ENCODE assay signal across 8 cellular contexts in the genomic region with DNA sequence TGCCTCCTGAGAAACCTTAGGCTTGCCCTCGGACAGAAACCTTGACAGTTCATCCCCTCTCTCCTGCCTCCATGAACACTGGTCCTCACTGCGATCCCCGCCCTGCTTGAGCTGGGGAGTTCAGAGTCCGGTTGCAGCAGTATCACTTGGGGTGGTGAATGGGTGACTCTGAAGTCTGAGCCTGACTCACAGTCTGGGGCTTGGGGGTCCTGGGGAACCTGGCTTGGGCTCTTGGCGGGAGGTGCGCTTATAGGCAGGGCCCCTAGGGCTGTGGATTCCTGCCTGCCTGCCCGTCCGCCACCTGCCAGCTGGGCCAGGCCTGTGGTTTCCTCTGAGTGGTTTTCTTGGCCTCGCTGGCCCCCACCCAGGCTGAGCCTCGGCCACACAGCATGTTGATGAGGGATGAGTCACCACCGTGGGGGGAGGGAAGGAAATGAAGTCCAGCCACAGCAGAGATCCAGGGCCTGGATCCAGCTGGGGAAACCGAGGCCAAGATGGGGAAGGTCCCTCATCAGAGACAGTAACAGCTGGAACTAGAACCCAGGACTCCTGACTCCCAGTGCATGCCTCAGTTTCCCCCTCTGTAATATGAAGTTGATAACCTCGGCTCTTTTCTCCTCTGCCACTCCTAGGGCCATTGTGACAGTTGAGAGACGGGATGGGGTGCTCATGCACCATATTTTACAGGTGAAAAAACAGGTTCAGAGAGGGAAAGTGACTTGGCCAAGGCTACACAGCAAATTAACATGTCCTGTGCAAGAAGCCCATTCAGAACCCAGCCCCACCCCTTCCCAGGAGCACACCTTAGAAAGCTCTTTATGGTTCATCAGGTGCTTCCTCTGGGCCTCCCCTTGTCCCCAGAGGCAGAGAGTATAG. TPM values are rescaled to one million over a fixed set of nuclear protein-coding genes. Genes with fewer than 3 reads are reported as not detected.
DNase-seq lines count a peak whose midpoint lies in the region; ATAC-seq, FAIRE-seq and TF ChIP-seq lines count a peak whose summit lies in the region.

No MANE protein-coding gene starts in this region.

- H4K20me1 ChIP-seq in BLaER1, result peaks cover 24% of the 10 kb centered on the region; the same call in 1 of the 2 replicates
- H4K20me1 ChIP-seq in endothelial cell of umbilical vein (replicated peaks; ENCODE audit: control insufficient read depth, extremely low read depth, insufficient read depth, low read length), result no peaks in the 10 kb centered on the region

- no peak overlapping the region for H2AFZ ChIP-seq in endothelial cell of umbilical vein (ENCODE audit: low read depth, low read length)

- H3K4me2 ChIP-seq in BLaER1 (peak overlapping the region; percentile 69), endothelial cell of umbilical vein (ENCODE audit: insufficient read depth, low read length) (no peak overlapping the region)

- H3K36me3 ChIP-seq in BLaER1 (no peaks in the 10 kb centered on the region), endothelial cell of umbilical vein (ENCODE audit: control insufficient read depth in 2 of 2, extremely low read depth in 1 of 2, insufficient read depth in 2 of 2, low read length in 2 of 2) (no peaks in the 10 kb centered on the region), mucosa of descending colon (ENCODE audit: low read depth) (no peaks in the 10 kb centered on the region)

- peak; percentile 93 for FAIRE-seq in endothelial cell of umbilical vein (lab: Jason Lieb, UNC)

- H3K9me3 ChIP-seq in BLaER1, result no peaks in the 10 kb centered on the region
- H3K9me3 ChIP-seq in endothelial cell of umbilical vein (replicated peaks; ENCODE audit: control insufficient read depth, insufficient read depth, low read length), result no peaks in the 10 kb centered on the region
- H3K9me3 ChIP-seq in mucosa of descending colon, result no peaks in the 10 kb centered on the region

- CTCF ChIA-PET in endothelial cell of umbilical vein (lab: Charles Lee), result interaction anchor here (1.2 to 25.3 kb wide), 3 partner anchors 13 to 115 kb away, joined by 3 to 619 read pairs (median 82); a partner anchor contains a TSS

- peak overlapping the region; percentile 39; the same call in 1 of the 2 replicates for H3K9ac ChIP-seq in BLaER1
- no peak overlapping the region for H3K9ac ChIP-seq in endothelial cell of umbilical vein (replicated peaks; ENCODE audit: extremely low read depth, insufficient read depth, low read length)

- dilution Hi-C loops in endothelial cell of umbilical vein (cut with MboI; ENCODE audit: extremely low pct_ligation_motif_present, low sequenced_read_pairs), result no loop called here

- intact Hi-C loops in endothelial cell of umbilical vein (cut with micrococcal nuclease), result no loop called here
- intact Hi-C loops in mucosa of descending colon (cut with DNase I, micrococcal nuclease), result no loop called here

- no peak for TF ChIP-seq POLR2A in endothelial cell of umbilical vein (IDR thresholded peaks at IDR 0.05; ENCODE audit: low read depth, low read length)

- no TSS peak for BruUV-seq in endothelial cell of umbilical vein (replicated peaks; lab: Mats Ljungman, UMichigan)

- TF ChIP-seq CTCF in endothelial cell of umbilical vein (IDR thresholded peaks at IDR 0.05; ENCODE audit: extremely low read depth in 1 of 2, insufficient read depth in 1 of 2, low read depth in 1 of 2, low read length in 2 of 2), result no peak
- TF ChIP-seq CTCF in mucosa of descending colon (IDR thresholded peaks at IDR 0.05), result no peak

- H3K27ac ChIP-seq in BLaER1, result peak overlapping the region; percentile 70; the same call in 1 of the 2 replicates
- H3K27ac ChIP-seq in endothelial cell of umbilical vein (ENCODE audit: insufficient read depth, low read depth, low read length), result peak overlapping the region; percentile 8

- no peaks in the 10 kb centered on the region for H3K27me3 ChIP-seq in BLaER1
- no peaks in the 10 kb centered on the region for H3K27me3 ChIP-seq in endothelial cell of umbilical vein (ENCODE audit: control insufficient read depth in 2 of 2, insufficient read depth in 2 of 2, low read length in 2 of 2)

- POLR2A ChIA-PET in endothelial cell of umbilical vein (lab: Charles Lee), result no interaction called here

- DNase-seq in SKM-1 treated with dmso at 0.1 percent for 144 hours (lab: John Stamatoyannopoulos, UW; ENCODE audit: unreplicated experiment), result peak; percentile 55
- peak; percentile 88 for DNase-seq in endothelial cell of umbilical vein (ENCODE audit: low read depth, low spot score)
- DNase-seq in mucosa of descending colon, result peak; percentile 66 to 74 (median 73)
- no peak for DNase-seq in activated naive CD4-positive, alpha-beta T cell treated with anti-CD3 and anti-CD28 coated beads, Interleukin-2, amount 50 U/mL, for 16 hours

- ATAC-seq in GM18867 (IDR thresholded peaks at IDR 0.05; ENCODE audit: unreplicated experiment) (peak; percentile 64), HG03460 (IDR thresholded peaks at IDR 0.05; ENCODE audit: unreplicated experiment) (peak; percentile 74), mucosa of descending colon (peak; percentile 75), HG02763 (IDR thresholded peaks at IDR 0.05; ENCODE audit: unreplicated experiment) (no peak)

- 0 out of 2 replicates have a peak overlapping the region, but pooled peaks have one; percentile 2 for H3K4me3 ChIP-seq in BLaER1
- H3K4me3 ChIP-seq in endothelial cell of umbilical vein (replicated peaks in 1 of 3; ENCODE audit: insufficient read depth in 1 of 3, low read depth in 1 of 3, low read length in 3 of 3), result no peak overlapping the region
- no peak overlapping the region for H3K4me3 ChIP-seq in mucosa of descending colon

- H3K4me1 ChIP-seq in BLaER1 (peaks cover 64% of the 10 kb centered on the region), endothelial cell of umbilical vein (ENCODE audit: control insufficient read depth, extremely low read depth, insufficient read depth, low read length) (peaks cover 38% of the 10 kb centered on the region), mucosa of descending colon (ENCODE audit: low read depth) (peaks cover 13% of the 10 kb centered on the region)

- no peaks in the 10 kb centered on the region for H3K79me2 ChIP-seq in endothelial cell of umbilical vein (ENCODE audit: control insufficient read depth, insufficient read depth, low read length)

- H3K9me1 ChIP-seq in endothelial cell of umbilical vein (replicated peaks; ENCODE audit: control insufficient read depth, extremely low read depth, insufficient read depth, low read length), result no peaks in the 10 kb centered on the region

TF ChIP-seq in endothelial cell of umbilical vein, 7 proteins besides CTCF, POLR2A, EP300 and RAD21 (continues in another document):
- TF ChIP-seq GATA2 (IDR thresholded peaks at IDR 0.05; ENCODE audit: insufficient read depth, insufficient read length, low read depth, low read length) (no peak), MYC (IDR thresholded peaks at IDR 0.05; ENCODE audit: low read depth, low read length) (no peak), JUN (IDR thresholded peaks at IDR 0.05; ENCODE audit: borderline replicate concordance, insufficient read depth, insufficient read length, low read depth) (peak; percentile 90), EZH2 (IDR thresholded peaks at IDR 0.05; ENCODE audit: borderline replicate concordance, low read depth, low read length, severe bottlenecking) (no peak), POLR2AphosphoS5 (IDR thresholded peaks at IDR 0.05; ENCODE audit: insufficient read depth, low read depth, low read length) (peak; percentile 77)

RNA-seq across cellular contexts. Expression of a gene that starts 9.2 kb away (rescaled TPM):
- total RNA-seq in endothelial cell of umbilical vein (not detected in 2 replicates), mucosa of descending colon (under 1 TPM in 1 of 3 donors, not detected in 2; 0.60 TPM)
- polyA plus RNA-seq in endothelial cell of umbilical vein, result 0.81 and 0.84 TPM in 2 replicates
- 0.35 and 0.56 TPM in 2 replicates for polyA plus RNA-seq in endothelial cell of umbilical vein (2011; cell fraction: cytosol; rRNA removed)
- 0.14 and 0.41 TPM in 2 replicates for polyA plus RNA-seq in endothelial cell of umbilical vein (2011; cell fraction: nucleus; rRNA removed)
- polyA plus RNA-seq in endothelial cell of umbilical vein (2012), result 0.13 and 0.26 TPM in 2 replicates
- polyA minus RNA-seq in endothelial cell of umbilical vein, result 0.22 TPM in 1 of 2 replicates, not detected in the other
- polyA minus RNA-seq in endothelial cell of umbilical vein (2011; cell fraction: cytosol; rRNA and poly(A)+ RNA removed), result not detected
- 0.87 and 0.96 TPM in 2 replicates for polyA minus RNA-seq in endothelial cell of umbilical vein (2011; cell fraction: nucleus; rRNA and poly(A)+ RNA removed)

RNA-seq across cellular contexts. Expression of a gene that starts 17.1 kb away (rescaled TPM):
- total RNA-seq in endothelial cell of umbilical vein, result 2.7 and 3.2 TPM in 2 replicates
- 2.6 and 3.7 TPM in 2 replicates for polyA plus RNA-seq in endothelial cell of umbilical vein
- polyA plus RNA-seq in endothelial cell of umbilical vein (2011; cell fraction: cytosol; rRNA removed), result 2.3 and 2.8 TPM in 2 replicates
- polyA plus RNA-seq in endothelial cell of umbilical vein (2011; cell fraction: nucleus; rRNA removed), result 3.6 and 4.3 TPM in 2 replicates
- polyA plus RNA-seq in endothelial cell of umbilical vein (2012), result 1.5 and 1.6 TPM in 2 replicates
- 1.7 and 1.9 TPM in 2 replicates for polyA minus RNA-seq in endothelial cell of umbilical vein
- polyA minus RNA-seq in endothelial cell of umbilical vein (2011; cell fraction: cytosol; rRNA and poly(A)+ RNA removed), result not detected
- polyA minus RNA-seq in endothelial cell of umbilical vein (2011; cell fraction: nucleus; rRNA and poly(A)+ RNA removed), result 1.5 and 1.6 TPM in 2 replicates
- total RNA-seq in mucosa of descending colon, result under 1 TPM in 2 of 3 donors, not detected in 1; 0.09 to 0.31 TPM

RNA-seq across cellular contexts. Expression of a gene that starts 34.1 kb away (rescaled TPM):
- total RNA-seq in endothelial cell of umbilical vein (0.62 TPM in 1 of 2 replicates, not detected in the other), mucosa of descending colon (1 to 10 TPM in 1 of 3 donors, under 1 TPM in 1, not detected in 1; 0.58 to 1.7 TPM)
- polyA plus RNA-seq in endothelial cell of umbilical vein, result 0.33 and 0.75 TPM in 2 replicates
- polyA plus RNA-seq in endothelial cell of umbilical vein (2011; cell fraction: cytosol; rRNA removed), result 0.12 and 0.27 TPM in 2 replicates
- polyA plus RNA-seq in endothelial cell of umbilical vein (2011; cell fraction: nucleus; rRNA removed), result 0.16 and 0.35 TPM in 2 replicates
- 0.16 and 0.19 TPM in 2 replicates for polyA plus RNA-seq in endothelial cell of umbilical vein (2012)
- polyA minus RNA-seq in endothelial cell of umbilical vein, result not detected in 2 replicates
- not detected for polyA minus RNA-seq in endothelial cell of umbilical vein (2011; cell fraction: cytosol; rRNA and poly(A)+ RNA removed)
- not detected in 2 replicates for polyA minus RNA-seq in endothelial cell of umbilical vein (2011; cell fraction: nucleus; rRNA and poly(A)+ RNA removed)

RNA-seq across cellular contexts. Expression of a gene that starts 34.2 kb away (rescaled TPM):
- total RNA-seq in endothelial cell of umbilical vein, result not detected in 2 replicates
- polyA plus RNA-seq in endothelial cell of umbilical vein, result 0.03 TPM in 1 of 2 replicates, not detected in the other
- polyA plus RNA-seq in endothelial cell of umbilical vein (2011; cell fraction: cytosol; rRNA removed), result 0.04 and 0.10 TPM in 2 replicates
- 0.37 and 0.53 TPM in 2 replicates for polyA plus RNA-seq in endothelial cell of umbilical vein (2011; cell fraction: nucleus; rRNA removed)
- polyA plus RNA-seq in endothelial cell of umbilical vein (2012), result 0.08 TPM in 1 of 2 replicates, not detected in the other
- polyA minus RNA-seq in endothelial cell of umbilical vein, result 0.55 TPM in 1 of 2 replicates, not detected in the other
- not detected for polyA minus RNA-seq in endothelial cell of umbilical vein (2011; cell fraction: cytosol; rRNA and poly(A)+ RNA removed)
- not detected in 2 replicates for polyA minus RNA-seq in endothelial cell of umbilical vein (2011; cell fraction: nucleus; rRNA and poly(A)+ RNA removed)
- under 1 TPM in 1 of 3 donors, not detected in 2; 0.25 TPM for total RNA-seq in mucosa of descending colon
